In genomic region chr3:39147711-39148115, GRCh38 we compare ENCODE assay signal across 8 cellular contexts. TPM values are rescaled to one million over a fixed set of nuclear protein-coding genes. Genes with fewer than 3 reads are reported as not detected.
A peak's percentile ranks its signal among the peaks of the same experiment; 100 is the strongest.
DNase-seq lines count a peak whose midpoint lies in the region; ATAC-seq lines count a peak whose summit lies in the region.

No MANE protein-coding gene starts in this region.

- peaks cover 0 to 6% (median 0%) of the 10 kb centered on the region in 8 donors for H3K9me3 Mint-ChIP-seq in CD4-positive, alpha-beta memory T cell
- no peaks in the 10 kb centered on the region for H3K9me3 Mint-ChIP-seq in stimulated activated naive CD8-positive, alpha-beta T cell treated with anti-CD3 and anti-CD28 coated beads, Interleukin-15, Interleukin-2, amounts not matched to agents 100 ng/mL and 50 ng/mL, for 24 hours

- H3K4me1 Mint-ChIP-seq in CD4-positive, alpha-beta memory T cell: peaks cover 59 to 94% (median 69%) of the 10 kb centered on the region in 4 donors
- H3K4me1 Mint-ChIP-seq in stimulated activated naive CD8-positive, alpha-beta T cell treated with anti-CD3 and anti-CD28 coated beads, Interleukin-15, Interleukin-2, amounts not matched to agents 100 ng/mL and 50 ng/mL, for 24 hours (ENCODE audit: low read depth): peaks cover 93% of the 10 kb centered on the region

- peak overlapping the region; percentile 69 for H3K27ac ChIP-seq in CD4-positive, alpha-beta memory T cell (ENCODE audit: low read depth, low read length)

- DNase-seq in CD4-positive, alpha-beta memory T cell: peak in 4 of 5 donors; percentile 49 to 64 (median 54)
- peak; percentile 89 for DNase-seq in KG1 (lab: John Stamatoyannopoulos, UW)
- DNase-seq in activated T-cell treated with anti-CD3 and anti-CD28 coated beads, Interleukin-2, amount 50 U/mL, for 48 hours: peak; percentile 61 to 66
- peak; percentile 63 for DNase-seq in iris pigment epithelial cell (ENCODE audit: low read depth)
- no peak for DNase-seq in mucosa of gallbladder (ENCODE audit: low spot score)
- no peak for DNase-seq in RKO (ENCODE audit: low spot score)

- H3K27ac Mint-ChIP-seq in CD4-positive, alpha-beta memory T cell: peak overlapping the region; percentile 97 to 100 (median 99)
- peak overlapping the region; percentile 100 for H3K27ac Mint-ChIP-seq in stimulated activated naive CD8-positive, alpha-beta T cell treated with anti-CD3 and anti-CD28 coated beads, Interleukin-15, Interleukin-2, amounts not matched to agents 100 ng/mL and 50 ng/mL, for 24 hours

- intact Hi-C loops in CD4-positive, alpha-beta memory T cell (cut with micrococcal nuclease): no loop called here

- H3K9me3 ChIP-seq in CD4-positive, alpha-beta memory T cell (ENCODE audit: control insufficient read depth in 1 of 2, low read length in 2 of 2): no peaks in the 10 kb centered on the region

- peaks cover 37% of the 10 kb centered on the region for H3K36me3 ChIP-seq in CD4-positive, alpha-beta memory T cell (ENCODE audit: insufficient read depth, low read length)

- CTCF ChIA-PET in CD4-positive, alpha-beta memory T cell (lab: Charles Lee; ENCODE audit: partially characterized antibody): interaction anchor here (1.0 to 3.2 kb wide), 7 partner anchors 14 to 144 kb away, joined by 3 to 30 read pairs (median 8); partner anchors contain the start of gene TTC21A

- peak overlapping the region; percentile 26 to 30 for H3K4me3 ChIP-seq in CD4-positive, alpha-beta memory T cell (ENCODE audit: low read length in 2 of 2)

- POLR2A ChIA-PET in CD4-positive, alpha-beta memory T cell (lab: Charles Lee; ENCODE audit: partially characterized antibody): interaction anchor here (1.0 to 2.5 kb wide), 9 partner anchors 11 to 259 kb away, joined by 3 to 10 read pairs (median 4); partner anchors contain the start of gene RPSA

- peaks cover 67% of the 10 kb centered on the region for H3K4me1 ChIP-seq in CD4-positive, alpha-beta memory T cell (ENCODE audit: insufficient read depth, low read length)

- no peaks in the 10 kb centered on the region for H3K27me3 ChIP-seq in CD4-positive, alpha-beta memory T cell (ENCODE audit: insufficient read depth, low read length)

- H3K4me3 Mint-ChIP-seq in CD4-positive, alpha-beta memory T cell: peak overlapping the region; percentile 79 to 99 (median 86)
- H3K4me3 Mint-ChIP-seq in stimulated activated naive CD8-positive, alpha-beta T cell treated with anti-CD3 and anti-CD28 coated beads, Interleukin-15, Interleukin-2, amounts not matched to agents 100 ng/mL and 50 ng/mL, for 24 hours: peak overlapping the region; percentile 100

- H3K36me3 Mint-ChIP-seq in CD4-positive, alpha-beta memory T cell: peaks cover 35 to 86% of the 10 kb centered on the region in 2 donors
- H3K36me3 Mint-ChIP-seq in stimulated activated naive CD8-positive, alpha-beta T cell treated with anti-CD3 and anti-CD28 coated beads, Interleukin-15, Interleukin-2, amounts not matched to agents 100 ng/mL and 50 ng/mL, for 24 hours (ENCODE audit: low read depth): peaks cover 97% of the 10 kb centered on the region

- no peaks in the 10 kb centered on the region for H3K27me3 Mint-ChIP-seq in CD4-positive, alpha-beta memory T cell
- H3K27me3 Mint-ChIP-seq in stimulated activated naive CD8-positive, alpha-beta T cell treated with anti-CD3 and anti-CD28 coated beads, Interleukin-15, Interleukin-2, amounts not matched to agents 100 ng/mL and 50 ng/mL, for 24 hours: no peaks in the 10 kb centered on the region

- peak; percentile 50 for ATAC-seq in GM19395 (IDR thresholded peaks at IDR 0.05; ENCODE audit: unreplicated experiment)

RNA-seq across cellular contexts. Expression of gene CSRNP1, which starts 5.7 kb away (rescaled TPM):
- 10 to 100 TPM; 14.9 to 15.3 TPM for total RNA-seq in CD4-positive, alpha-beta memory T cell
- 10 to 100 TPM; 22.5 to 89.7 TPM for polyA plus RNA-seq in CD4-positive, alpha-beta memory T cell
- 21.7 TPM for total RNA-seq in mucosa of gallbladder

RNA-seq across cellular contexts. Expression of gene TTC21A, which starts 40.2 kb away (rescaled TPM):
- total RNA-seq in CD4-positive, alpha-beta memory T cell: 1 to 10 TPM; 3.0 to 3.9 TPM
- 1 to 10 TPM in 1 of 2 donors, not detected in 1; 1.1 TPM for polyA plus RNA-seq in CD4-positive, alpha-beta memory T cell
- 13.4 TPM for total RNA-seq in mucosa of gallbladder

RNA-seq across cellular contexts. Expression of gene GORASP1, which starts 40.3 kb away (rescaled TPM):
- total RNA-seq in CD4-positive, alpha-beta memory T cell: 10 to 100 TPM; 57.1 to 58.4 TPM
- polyA plus RNA-seq in CD4-positive, alpha-beta memory T cell: 10 to 100 TPM; 21.5 to 22.1 TPM
- 84.3 TPM for total RNA-seq in mucosa of gallbladder

RNA-seq across cellular contexts. Expression of gene XIRP1, which starts 44.7 kb away (rescaled TPM):
- not detected for total RNA-seq in CD4-positive, alpha-beta memory T cell
- polyA plus RNA-seq in CD4-positive, alpha-beta memory T cell: under 1 TPM in 1 of 2 donors, not detected in 1; 0.03 TPM
- 0.09 TPM for total RNA-seq in mucosa of gallbladder

Comparison
In these comparisons a context has a peak if more than half of its experiments do, and no peak if none do; other contexts are left out.
1. DNase-seq: peak in CD4-positive, alpha-beta memory T cell (4 of 5), KG1 (single experiment), activated T-cell treated with anti-CD3 and anti-CD28 coated beads, Interleukin-2, amount 50 U/mL, for 48 hours (2 of 2) and iris pigment epithelial cell (single experiment); none in mucosa of gallbladder (single experiment) and RKO (single experiment).